In genomic region chr2:146131048-146131447, GRCh38 we compare ENCODE assay signal across 23 cellular contexts.
DNase-seq lines count a peak whose midpoint lies in the region; ATAC-seq and TF ChIP-seq lines count a peak whose summit lies in the region.
"Had no signal": no experiment of that assay in that cellular context is flagged by ENCODE, and none has a peak within 500 bp of the region (broad histone marks: within the 10 kb centered on the region; RNA-seq: fewer than 3 reads in every experiment).

No MANE protein-coding gene starts in this region.

- H3K27me3 Mint-ChIP-seq in activated CD8-positive, alpha-beta memory T cell treated with anti-CD3 and anti-CD28 coated beads, Interleukin-2, amount 10 ng/mL, durations not matched to agents 7 days and 5 days: no peaks in the 10 kb centered on the region
- H3K27me3 Mint-ChIP-seq: CD4-positive, alpha-beta memory T cell had no signal

- no peaks in the 10 kb centered on the region for H3K79me2 ChIP-seq in hepatocyte

- H4K20me1 ChIP-seq in hepatocyte (ENCODE audit: insufficient read depth, poor library complexity, severe bottlenecking): no peaks in the 10 kb centered on the region

- H3K9me3 ChIP-seq in hepatocyte (ENCODE audit: low read depth): no peaks in the 10 kb centered on the region

- TF ChIP-seq CTCF in hepatocyte (IDR thresholded peaks at IDR 0.05; ENCODE audit: poor library complexity): no peak

- no peaks in the 10 kb centered on the region for H3K4me1 ChIP-seq in hepatocyte (ENCODE audit: insufficient read depth)

- no peak for ATAC-seq in activated CD8-positive, alpha-beta memory T cell treated with anti-CD3 and anti-CD28 coated beads, Interleukin-2, amount 10 ng/mL, durations not matched to agents 7 days and 5 days
- ATAC-seq in HG03442 (IDR thresholded peaks at IDR 0.05; ENCODE audit: unreplicated experiment) (no peak), HG03139 (IDR thresholded peaks at IDR 0.05; ENCODE audit: unreplicated experiment) (no peak), HG03175 (IDR thresholded peaks at IDR 0.05; ENCODE audit: unreplicated experiment) (no peak)
- ATAC-seq: HCT116, Right ventricle myocardium inferior, SK-N-SH treated with all-trans-retinoic acid at 6 μM for 48 hours had no signal

- CTCF ChIA-PET in activated CD8-positive, alpha-beta memory T cell treated with anti-CD3 and anti-CD28 coated beads, Interleukin-2, amount 10 ng/mL, durations not matched to agents 7 days and 5 days (lab: Charles Lee): no interaction called here

- no peaks in the 10 kb centered on the region for H3K4me1 Mint-ChIP-seq in activated CD8-positive, alpha-beta memory T cell treated with anti-CD3 and anti-CD28 coated beads, Interleukin-2, amount 10 ng/mL, durations not matched to agents 7 days and 5 days
- H3K4me1 Mint-ChIP-seq: CD4-positive, alpha-beta memory T cell had no signal

- no peak for DNase-seq in activated CD8-positive, alpha-beta memory T cell treated with anti-CD3 and anti-CD28 coated beads, Interleukin-2, amount 10 ng/mL, durations not matched to agents 7 days and 5 days
- no peak for DNase-seq in activated CD8-positive, alpha-beta memory T cell treated with anti-CD3 and anti-CD28 coated beads, Interleukin-2, amount 50 U/mL, for 4 hours
- DNase-seq in NCI-H345 (lab: John Stamatoyannopoulos, UW) (peak; percentile 32), hepatocyte (ENCODE audit: low spot score) (peak; percentile 2)
- DNase-seq: C1 segment of cervical spinal cord; CD4-positive, alpha-beta memory T cell; COR-L47; DND-41; KG1; MM.1S; NCI-H1694; NCI-H2081; NCI-H82; NK-92 treated with Interleukin-12 subunit alpha and Interleukin-12 subunit beta, amount 100 ng/mL, for 24 hours; PC-9; T-helper 2 cell had no signal

- no peak overlapping the region for H3K4me3 Mint-ChIP-seq in activated CD8-positive, alpha-beta memory T cell treated with anti-CD3 and anti-CD28 coated beads, Interleukin-2, amount 10 ng/mL, durations not matched to agents 7 days and 5 days
- H3K4me3 Mint-ChIP-seq: CD4-positive, alpha-beta memory T cell had no signal

- H3K36me3 Mint-ChIP-seq in activated CD8-positive, alpha-beta memory T cell treated with anti-CD3 and anti-CD28 coated beads, Interleukin-2, amount 10 ng/mL, durations not matched to agents 7 days and 5 days: no peaks in the 10 kb centered on the region
- H3K36me3 Mint-ChIP-seq: CD4-positive, alpha-beta memory T cell had no signal

- 27% methylated on average over 2 of the region's 2 CpGs for WGBS in hepatocyte (ENCODE audit: low lambda C conversion rate, missing lambda C conversion rate)

- no peak overlapping the region for H2AFZ ChIP-seq in hepatocyte
- H2AFZ ChIP-seq: PC-9 had no signal

- peaks cover 8% of the 10 kb centered on the region for H3K9me3 Mint-ChIP-seq in activated CD8-positive, alpha-beta memory T cell treated with anti-CD3 and anti-CD28 coated beads, Interleukin-2, amount 10 ng/mL, durations not matched to agents 7 days and 5 days (ENCODE audit: low read depth)

- no peak overlapping the region for H3K4me2 ChIP-seq in hepatocyte
- H3K4me2 ChIP-seq: PC-9 had no signal

- H3K9me2 ChIP-seq in hepatocyte (replicated peaks; ENCODE audit: insufficient read depth): no peaks in the 10 kb centered on the region

- no peak overlapping the region for H3K4me3 ChIP-seq in hepatocyte
- H3K4me3 ChIP-seq: PC-9, SJCRH30 had no signal

- no peak overlapping the region for H3K27ac ChIP-seq in hepatocyte
- H3K27ac ChIP-seq: PC-9 had no signal

- no peaks in the 10 kb centered on the region for H3K36me3 ChIP-seq in hepatocyte (replicated peaks; ENCODE audit: insufficient read depth, low read depth)
- H3K36me3 ChIP-seq: SJCRH30 had no signal

- H3K27me3 ChIP-seq in hepatocyte: no peaks in the 10 kb centered on the region
- H3K27me3 ChIP-seq: SJCRH30 had no signal

- peak overlapping the region; percentile 7 for H3K27ac Mint-ChIP-seq in activated CD8-positive, alpha-beta memory T cell treated with anti-CD3 and anti-CD28 coated beads, Interleukin-2, amount 10 ng/mL, durations not matched to agents 7 days and 5 days
- H3K27ac Mint-ChIP-seq: CD4-positive, alpha-beta memory T cell had no signal

Comparison
In these comparisons a context has a peak if more than half of its experiments do, and no peak if none do; other contexts are left out.
1. DNase-seq: peak in NCI-H345 (single experiment) and hepatocyte (single experiment); none in activated CD8-positive, alpha-beta memory T cell treated with anti-CD3 and anti-CD28 coated beads, Interleukin-2, amount 10 ng/mL, durations not matched to agents 7 days and 5 days (single experiment) and activated CD8-positive, alpha-beta memory T cell treated with anti-CD3 and anti-CD28 coated beads, Interleukin-2, amount 50 U/mL, for 4 hours (single experiment).